In genomic region chr16:69581297-69581696, GRCh38 we compare ENCODE assay signal across 22 cellular contexts. TPM values are rescaled to one million over a fixed set of nuclear protein-coding genes. Genes with fewer than 3 reads are reported as not detected.
DNase-seq lines count a peak whose midpoint lies in the region; ATAC-seq and TF ChIP-seq lines count a peak whose summit lies in the region.
"Had no signal": no experiment of that assay in that cellular context is flagged by ENCODE, and none has a peak within 500 bp of the region (broad histone marks: within the 10 kb centered on the region; RNA-seq: fewer than 3 reads in every experiment).

No MANE protein-coding gene starts in this region.

- H3K36me3 ChIP-seq in esophagus muscularis mucosa = no peaks in the 10 kb centered on the region
- H3K36me3 ChIP-seq: Peyer's patch had no signal

- intact Hi-C loops in esophagus muscularis mucosa (cut with DNase I) = no loop called here

- H3K9me3 ChIP-seq in esophagus muscularis mucosa = no peaks in the 10 kb centered on the region
- H3K9me3 ChIP-seq: Peyer's patch had no signal

- peaks cover 68% of the 10 kb centered on the region for H3K36me3 Mint-ChIP-seq in activated T-helper 17 cell treated with anti-CD3 and anti-CD28 coated beads, Interleukin-2, amount 50 U/mL, for 72 hours (ENCODE audit: low read depth)
- peaks cover 10% of the 10 kb centered on the region for H3K36me3 Mint-ChIP-seq in stimulated activated memory B cell treated with anti-CD40 and anti-IgM and Interleukin-4, amounts not matched to agents 10 μg/mL and 1 μg/mL and 100 μg/mL, for 72 hours
- peaks cover 13% of the 10 kb centered on the region for H3K36me3 Mint-ChIP-seq in type B pancreatic cell

- ATAC-seq in activated CD4-positive, CD25-positive, alpha-beta regulatory T cell treated with anti-CD3 and anti-CD28 coated beads, Interleukin-2, amount 50 U/mL, for 24 hours = peak; percentile 81 to 84
- peak; percentile 47 for ATAC-seq in activated T-helper 17 cell treated with anti-CD3 and anti-CD28 coated beads, Interleukin-2, amount 50 U/mL, for 72 hours (replicated peaks)
- peak; percentile 58 for ATAC-seq in stimulated activated memory B cell treated with anti-CD40 and anti-IgM and Interleukin-4, amounts not matched to agents 10 μg/mL and 1 μg/mL and 100 μg/mL, for 72 hours
- ATAC-seq: GM23338 had no signal

- TF ChIP-seq EP300 in esophagus muscularis mucosa (IDR thresholded peaks at IDR 0.05) = no peak

- TF ChIP-seq CTCF in type B pancreatic cell (conservative IDR thresholded peaks at IDR 0.05) (no peak), esophagus muscularis mucosa (IDR thresholded peaks at IDR 0.05) (no peak)

- H3K4me3 Mint-ChIP-seq in activated T-helper 17 cell treated with anti-CD3 and anti-CD28 coated beads, Interleukin-2, amount 50 U/mL, for 72 hours = peak overlapping the region; percentile 35
- no peak overlapping the region for H3K4me3 Mint-ChIP-seq in stimulated activated memory B cell treated with anti-CD40 and anti-IgM and Interleukin-4, amounts not matched to agents 10 μg/mL and 1 μg/mL and 100 μg/mL, for 72 hours
- H3K4me3 Mint-ChIP-seq in type B pancreatic cell = no peak overlapping the region
- H3K4me3 Mint-ChIP-seq: GM23338 had no signal

- no peak overlapping the region for H3K27ac Mint-ChIP-seq in activated T-helper 17 cell treated with anti-CD3 and anti-CD28 coated beads, Interleukin-2, amount 50 U/mL, for 72 hours
- peak overlapping the region; percentile 44 for H3K27ac Mint-ChIP-seq in stimulated activated memory B cell treated with anti-CD40 and anti-IgM and Interleukin-4, amounts not matched to agents 10 μg/mL and 1 μg/mL and 100 μg/mL, for 72 hours
- H3K27ac Mint-ChIP-seq in type B pancreatic cell = no peak overlapping the region
- H3K27ac Mint-ChIP-seq: GM23338 had no signal

- no peak for DNase-seq in activated CD4-positive, CD25-positive, alpha-beta regulatory T cell (lab: John Stamatoyannopoulos, UW)
- DNase-seq in ELR (ENCODE audit: low read depth) = peak; percentile 13
- DNase-seq in type B pancreatic cell (ENCODE audit: extremely low spot score, unreplicated experiment) = no peak
- DNase-seq in caudate nucleus (lab: John Stamatoyannopoulos, UW) = no peak
- no peak for DNase-seq in esophagus muscularis mucosa (ENCODE audit: extremely low spot score)
- DNase-seq: AML-193; HCEC 1CT; MM.1S; NCI-H1092; NCI-H146; NCI-H2029 treated with DMSO at 0.1 percent for 48 hours; NCI-H2171; NCI-H446; NCI-H526 treated with DMSO at 0.1 percent for 48 hours; NK-92 treated with Interleukin-12 subunit alpha and Interleukin-12 subunit beta, amount 100 ng/mL, for 24 hours; Peyer's patch had no signal

- H3K27ac ChIP-seq in caudate nucleus (ENCODE audit: low read depth, low read length) (no peak overlapping the region), esophagus muscularis mucosa (replicated peaks in 1 of 4) (no peak overlapping the region)
- H3K27ac ChIP-seq: 22Rv1, C4-2B, Peyer's patch had no signal

- H3K4me1 Mint-ChIP-seq in activated T-helper 17 cell treated with anti-CD3 and anti-CD28 coated beads, Interleukin-2, amount 50 U/mL, for 72 hours = peaks cover 11% of the 10 kb centered on the region
- peaks cover 43% of the 10 kb centered on the region for H3K4me1 Mint-ChIP-seq in stimulated activated memory B cell treated with anti-CD40 and anti-IgM and Interleukin-4, amounts not matched to agents 10 μg/mL and 1 μg/mL and 100 μg/mL, for 72 hours
- peaks cover 4% of the 10 kb centered on the region for H3K4me1 Mint-ChIP-seq in type B pancreatic cell (ENCODE audit: unreplicated experiment)

- H3K9me3 Mint-ChIP-seq in activated T-helper 17 cell treated with anti-CD3 and anti-CD28 coated beads, Interleukin-2, amount 50 U/mL, for 72 hours = no peaks in the 10 kb centered on the region
- H3K9me3 Mint-ChIP-seq in stimulated activated memory B cell treated with anti-CD40 and anti-IgM and Interleukin-4, amounts not matched to agents 10 μg/mL and 1 μg/mL and 100 μg/mL, for 72 hours = no peaks in the 10 kb centered on the region
- no peaks in the 10 kb centered on the region for H3K9me3 Mint-ChIP-seq in type B pancreatic cell
- H3K9me3 Mint-ChIP-seq: GM23338 had no signal

- TF ChIP-seq POLR2A in esophagus muscularis mucosa (IDR thresholded peaks at IDR 0.05; ENCODE audit: low read depth) = no peak

- H3K4me1 ChIP-seq in esophagus muscularis mucosa = peaks cover 9 to 62% (median 54%) of the 10 kb centered on the region in 4 donors
- H3K4me1 ChIP-seq: Peyer's patch had no signal

- H3K4me3 ChIP-seq in esophagus muscularis mucosa = no peak overlapping the region
- H3K4me3 ChIP-seq: GM23338, Peyer's patch had no signal

- no peaks in the 10 kb centered on the region for H3K27me3 Mint-ChIP-seq in activated T-helper 17 cell treated with anti-CD3 and anti-CD28 coated beads, Interleukin-2, amount 50 U/mL, for 72 hours
- no peaks in the 10 kb centered on the region for H3K27me3 Mint-ChIP-seq in stimulated activated memory B cell treated with anti-CD40 and anti-IgM and Interleukin-4, amounts not matched to agents 10 μg/mL and 1 μg/mL and 100 μg/mL, for 72 hours
- no peaks in the 10 kb centered on the region for H3K27me3 Mint-ChIP-seq in type B pancreatic cell

- no peaks in the 10 kb centered on the region for H3K27me3 ChIP-seq in esophagus muscularis mucosa
- H3K27me3 ChIP-seq: Peyer's patch had no signal

RNA-seq across cellular contexts. Expression of gene NFAT5, which starts 15.5 kb away (rescaled TPM):
- total RNA-seq in activated T-helper 17 cell treated with anti-CD3 and anti-CD28 coated beads, Interleukin-2, amount 50 U/mL, for 72 hours = 10 to 100 TPM; 33.0 to 76.0 TPM
- 25.0 and 30.1 TPM in 2 replicates for total RNA-seq in type B pancreatic cell (ENCODE audit: low replicate concordance)
- 10 to 100 TPM; 47.1 to 68.4 (median 59.6) TPM for total RNA-seq in esophagus muscularis mucosa
